In genomic region chr3:30493912-30494311, GRCh38 we compare ENCODE assay signal across 13 cellular contexts.
A peak's percentile ranks its signal among the peaks of the same experiment; 100 is the strongest.
DNase-seq lines count a peak whose midpoint lies in the region; ATAC-seq and TF ChIP-seq lines count a peak whose summit lies in the region.
"Had no signal": no experiment of that assay in that cellular context is flagged by ENCODE, and none has a peak within 500 bp of the region (broad histone marks: within the 10 kb centered on the region; RNA-seq: fewer than 3 reads in every experiment).

No MANE protein-coding gene starts in this region.

- TF ChIP-seq POLR2A in thyroid gland (IDR thresholded peaks at IDR 0.05), result no peak

- WGBS in heart right ventricle, 2 donors, result 81 to 82% methylated on average over 2 of the region's 2 CpGs
- WGBS in thyroid gland, 2 donors, result 73 to 85% methylated on average over 2 of the region's 2 CpGs

- H3K27ac ChIP-seq in ascending aorta (peak overlapping the region; percentile 85 to 92), heart right ventricle (peak overlapping the region in 6 of 10 donors; percentile 11 to 75 (median 35)), thyroid gland (peak overlapping the region in 1 of 3 donors; percentile 64)
- H3K27ac ChIP-seq: C4-2B had no signal

- H3K9me3 ChIP-seq in ascending aorta (no peaks in the 10 kb centered on the region), heart right ventricle (peaks cover 0 to 19% (median 5%) of the 10 kb centered on the region in 11 donors), thyroid gland (no peaks in the 10 kb centered on the region)

- ATAC-seq in heart right ventricle, result peak in 3 of 8 donors; percentile 40 to 89 (median 76)
- peak; percentile 69 for ATAC-seq in sciatic nerve
- ATAC-seq in GM21619 (IDR thresholded peaks at IDR 0.05; ENCODE audit: unreplicated experiment), result no peak
- ATAC-seq: left colon had no signal

- TF ChIP-seq CTCF in ascending aorta (IDR thresholded peaks at IDR 0.05), result no peak
- no peak for TF ChIP-seq CTCF in heart right ventricle (IDR thresholded peaks at IDR 0.05)
- TF ChIP-seq CTCF in thyroid gland (IDR thresholded peaks at IDR 0.05), result no peak

- H3K36me3 ChIP-seq in ascending aorta, result no peaks in the 10 kb centered on the region
- no peaks in the 10 kb centered on the region for H3K36me3 ChIP-seq in heart right ventricle
- no peaks in the 10 kb centered on the region for H3K36me3 ChIP-seq in thyroid gland

- H3K4me1 ChIP-seq in ascending aorta (peaks cover 32 to 70% of the 10 kb centered on the region in 2 donors), heart right ventricle (peaks cover 2 to 59% (median 25%) of the 10 kb centered on the region in 9 donors), thyroid gland (peaks cover 0 to 4% of the 10 kb centered on the region in 2 donors)

- intact Hi-C loops in ascending aorta (cut with DNase I), result loop anchor here (1.0 to 5.0 kb wide), 2 partner anchors 24 to 113 kb away; partner anchors contain the start of gene TGFBR2
- intact Hi-C loops in heart right ventricle (cut with DNase I), result no loop called here
- intact Hi-C loops in sciatic nerve (cut with DNase I), result no loop called here
- intact Hi-C loops in thyroid gland (cut with DNase I), result no loop called here

- H3K4me3 ChIP-seq in ascending aorta, result no peak overlapping the region
- no peak overlapping the region for H3K4me3 ChIP-seq in heart right ventricle
- no peak overlapping the region for H3K4me3 ChIP-seq in thyroid gland (replicated peaks in 1 of 3)

- DNase-seq in EL, result peak; percentile 61
- peak in 1 of 2 donors; percentile 76 for DNase-seq in ascending aorta (ENCODE audit: low spot score in 2 of 2)
- DNase-seq in heart right ventricle, result no peak
- no peak for DNase-seq in sciatic nerve (ENCODE audit: low spot score)
- no peak for DNase-seq in NCI-H1105 treated with DMSO at 0.1 percent for 48 hours (lab: John Stamatoyannopoulos, UW)
- DNase-seq in OCI-M2 (lab: John Stamatoyannopoulos, UW; ENCODE audit: unreplicated experiment), result no peak
- no peak for DNase-seq in thyroid gland
- DNase-seq: activated naive CD4-positive, alpha-beta T cell treated with anti-CD3 and anti-CD28 coated beads, Interleukin-2, amount 10 ng/mL, durations not matched to agents 7 days and 5 days; left colon; NCI-H1694 treated with DMSO at 0.1 percent for 48 hours; stimulated activated naive CD4-positive, alpha-beta T cell had no signal

- H3K27me3 ChIP-seq in ascending aorta, result no peaks in the 10 kb centered on the region
- H3K27me3 ChIP-seq in heart right ventricle, result no peaks in the 10 kb centered on the region
- H3K27me3 ChIP-seq in thyroid gland, result no peaks in the 10 kb centered on the region
